12 cellular contexts compared by ENCODE assay signal in the genomic region with DNA sequence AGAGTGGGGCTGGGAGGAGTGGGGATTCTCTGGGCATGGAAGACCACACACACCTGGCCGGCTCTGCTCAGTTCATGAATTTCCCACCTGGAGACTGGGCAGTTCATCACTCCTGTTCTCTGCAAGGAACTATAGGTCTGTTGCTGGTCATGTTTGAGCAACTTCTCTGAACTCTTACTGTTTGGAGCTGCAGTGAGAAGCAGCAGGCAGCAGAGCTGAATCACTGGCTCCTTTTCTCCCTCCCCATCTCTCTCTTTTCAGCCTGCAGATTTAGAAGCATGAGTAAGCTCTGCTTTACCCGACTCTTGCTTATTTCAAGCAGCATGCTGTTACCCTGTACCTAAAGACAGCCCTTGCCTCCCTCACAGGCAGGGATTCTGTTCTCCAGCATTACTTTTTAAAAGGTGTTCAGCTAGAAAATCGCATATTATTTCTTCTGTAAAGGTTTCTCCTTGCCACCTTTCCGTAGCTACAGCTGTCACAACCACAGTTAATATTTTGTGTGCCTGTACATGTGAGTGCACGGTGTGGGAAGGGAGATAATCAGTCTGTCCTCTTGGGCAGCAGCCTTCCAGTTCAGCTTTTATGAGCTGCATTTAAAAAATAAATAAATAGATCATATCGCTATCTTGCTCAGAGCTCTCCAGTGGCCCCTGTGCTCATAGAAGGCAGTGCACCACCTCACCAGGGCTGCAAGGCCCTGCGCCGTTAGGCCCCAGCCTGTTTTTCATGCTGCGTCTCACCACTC.
DNase-seq lines count a peak whose midpoint lies in the region; ATAC-seq, FAIRE-seq and TF ChIP-seq lines count a peak whose summit lies in the region.
"Had no signal": no experiment of that assay in that cellular context is flagged by ENCODE, and none has a peak within 500 bp of the region (broad histone marks: within the 10 kb centered on the region; RNA-seq: fewer than 3 reads in every experiment).

No MANE protein-coding gene starts in this region.

- dilution Hi-C loops in keratinocyte (cut with MboI; ENCODE audit: extremely low pct_ligation_motif_present, low sequenced_read_pairs) = no loop called here

- ATAC-seq in activated T-cell treated with anti-CD3 and anti-CD28 coated beads, Interleukin-2, amount 50 U/mL, for 72 hours (replicated peaks in 1 of 2) = no peak
- no peak for ATAC-seq in naive thymus-derived CD8-positive, alpha-beta T cell

- H3K4me3 ChIP-seq in left ventricle myocardium inferior (no peak overlapping the region), keratinocyte (ENCODE audit: control insufficient read depth in 2 of 3, extremely low read depth in 1 of 3, insufficient read depth in 2 of 3, low read depth in 1 of 3, low read length in 3 of 3) (no peak overlapping the region)
- H3K4me3 ChIP-seq: upper lobe of left lung had no signal

- TF ChIP-seq CTCF in left ventricle myocardium inferior (IDR thresholded peaks at IDR 0.05; ENCODE audit: borderline replicate concordance) (peak; percentile 16), keratinocyte (optimal IDR thresholded peaks at IDR 0.05 in 1 of 3, IDR thresholded peaks at IDR 0.05 in 1 of 3, conservative IDR thresholded peaks at IDR 0.05 in 1 of 3; ENCODE audit: extremely low read depth in 1 of 3, insufficient read depth in 2 of 3, low read length in 3 of 3) (no peak)

- DNase-seq in left ventricle myocardium inferior = no peak
- no peak for DNase-seq in cardiac septum (ENCODE audit: low spot score)
- DNase-seq in amniotic epithelial cell (ENCODE audit: low read depth) = peak; percentile 70
- DNase-seq in keratinocyte (ENCODE audit: low read depth, low spot score) = no peak
- no peak for DNase-seq in activated T-cell treated with anti-CD3 and anti-CD28 coated beads, Interleukin-2, amount 50 U/mL, for 72 hours
- DNase-seq in naive thymus-derived CD8-positive, alpha-beta T cell = no peak
- no peak for DNase-seq in activated effector memory CD4-positive, alpha-beta T cell treated with anti-CD3 and anti-CD28 coated beads, Interleukin-2, amount 50 U/mL, for 16 hours
- DNase-seq in UCSD-AML1 (lab: John Stamatoyannopoulos, UW; ENCODE audit: unreplicated experiment) = no peak
- DNase-seq: activated CD8-positive, alpha-beta memory T cell treated with anti-CD3 and anti-CD28 coated beads for 24 hours; cerebellar nuclear complex; KG1 had no signal

- no peaks in the 10 kb centered on the region for H3K9me1 ChIP-seq in keratinocyte (ENCODE audit: control insufficient read depth, extremely low read depth, insufficient read depth, low read length)

- H3K9ac ChIP-seq in keratinocyte (ENCODE audit: control insufficient read depth, extremely low read depth, insufficient read depth, low read length) = peak overlapping the region; percentile 3

- no peaks in the 10 kb centered on the region for H3K27me3 ChIP-seq in left ventricle myocardium inferior (ENCODE audit: low read depth)
- H3K27me3 ChIP-seq in keratinocyte (ENCODE audit: control insufficient read depth, extremely low read depth, insufficient read depth, low read length) = no peaks in the 10 kb centered on the region
- H3K27me3 ChIP-seq: upper lobe of left lung had no signal

- H3K4me1 Mint-ChIP-seq in activated T-cell treated with anti-CD3 and anti-CD28 coated beads, Interleukin-2, amount 50 U/mL, for 72 hours (ENCODE audit: low read depth) = no peaks in the 10 kb centered on the region
- peaks cover 0 to 4% (median 0%) of the 10 kb centered on the region in 4 donors for H3K4me1 Mint-ChIP-seq in naive thymus-derived CD8-positive, alpha-beta T cell

- no peak overlapping the region for H3K4me2 ChIP-seq in keratinocyte (ENCODE audit: control insufficient read depth, extremely low read depth, insufficient read depth, low read depth, low read length)

- POLR2A ChIA-PET in naive thymus-derived CD8-positive, alpha-beta T cell (lab: Charles Lee) = no interaction called here

- FAIRE-seq in keratinocyte (lab: Jason Lieb, UNC) = peak; percentile 75

- H3K27ac ChIP-seq in left ventricle myocardium inferior (replicated peaks) (no peak overlapping the region), keratinocyte (ENCODE audit: control insufficient read depth, insufficient read depth, low read length) (no peak overlapping the region)

- H3K9me3 Mint-ChIP-seq in activated T-cell treated with anti-CD3 and anti-CD28 coated beads, Interleukin-2, amount 50 U/mL, for 72 hours = no peaks in the 10 kb centered on the region
- peaks cover 0 to 2% (median 0%) of the 10 kb centered on the region in 9 donors for H3K9me3 Mint-ChIP-seq in naive thymus-derived CD8-positive, alpha-beta T cell

- no peaks in the 10 kb centered on the region for H3K36me3 Mint-ChIP-seq in activated T-cell treated with anti-CD3 and anti-CD28 coated beads, Interleukin-2, amount 50 U/mL, for 72 hours (ENCODE audit: insufficient read depth in 2 of 2)
- H3K36me3 Mint-ChIP-seq in naive thymus-derived CD8-positive, alpha-beta T cell = peaks cover 0 to 20% (median 16%) of the 10 kb centered on the region in 3 donors

- H3K4me3 Mint-ChIP-seq in activated T-cell treated with anti-CD3 and anti-CD28 coated beads, Interleukin-2, amount 50 U/mL, for 72 hours = no peak overlapping the region
- no peak overlapping the region for H3K4me3 Mint-ChIP-seq in naive thymus-derived CD8-positive, alpha-beta T cell

- H2AFZ ChIP-seq in keratinocyte (ENCODE audit: control insufficient read depth, low read length) = no peak overlapping the region

- H3K9me3 ChIP-seq in left ventricle myocardium inferior (replicated peaks) (no peaks in the 10 kb centered on the region), keratinocyte (ENCODE audit: control insufficient read depth, low read depth, low read length) (no peaks in the 10 kb centered on the region)
- H3K9me3 ChIP-seq: upper lobe of left lung had no signal

- H4K20me1 ChIP-seq in keratinocyte (ENCODE audit: control insufficient read depth, extremely low read depth, insufficient read depth, low read length) = no peaks in the 10 kb centered on the region

- H3K27ac Mint-ChIP-seq in activated T-cell treated with anti-CD3 and anti-CD28 coated beads, Interleukin-2, amount 50 U/mL, for 72 hours = no peak overlapping the region
- peak overlapping the region in 1 of 10 donors; percentile 6 for H3K27ac Mint-ChIP-seq in naive thymus-derived CD8-positive, alpha-beta T cell

- intact Hi-C loops in left ventricle myocardium inferior (cut with micrococcal nuclease) (no loop called here), cardiac septum (cut with DNase I) (no loop called here)

- no peaks in the 10 kb centered on the region for H3K4me1 ChIP-seq in left ventricle myocardium inferior
- peaks cover 5% of the 10 kb centered on the region for H3K4me1 ChIP-seq in keratinocyte (ENCODE audit: control insufficient read depth, extremely low read depth, insufficient read depth, low read length)
- H3K4me1 ChIP-seq: upper lobe of left lung had no signal

- H3K36me3 ChIP-seq in left ventricle myocardium inferior (no peaks in the 10 kb centered on the region), keratinocyte (ENCODE audit: control insufficient read depth in 2 of 2, extremely low read depth in 1 of 2, insufficient read depth in 2 of 2, low read length in 2 of 2) (peaks cover 5% of the 10 kb centered on the region in 2 experiments)
- H3K36me3 ChIP-seq: upper lobe of left lung had no signal

- no peaks in the 10 kb centered on the region for H3K27me3 Mint-ChIP-seq in activated T-cell treated with anti-CD3 and anti-CD28 coated beads, Interleukin-2, amount 50 U/mL, for 72 hours (ENCODE audit: low read depth)
- no peaks in the 10 kb centered on the region for H3K27me3 Mint-ChIP-seq in naive thymus-derived CD8-positive, alpha-beta T cell

- no peaks in the 10 kb centered on the region for H3K79me2 ChIP-seq in keratinocyte (ENCODE audit: control insufficient read depth, insufficient read depth, low read length)
